ENCODE assay signal across 27 cellular contexts in genomic region chr22:47133263-47133662, GRCh38.
"Had no signal": no experiment of that assay in that cellular context is flagged by ENCODE, and none has a peak within 500 bp of the region (broad histone marks: within the 10 kb centered on the region; RNA-seq: fewer than 3 reads in every experiment).

No MANE protein-coding gene starts in this region.

- ATAC-seq: activated CD4-positive, CD25-positive, alpha-beta regulatory T cell treated with anti-CD3 and anti-CD28 coated beads, Interleukin-2, amount 50 U/mL, for 24 hours; foreskin keratinocyte; heart left ventricle; naive thymus-derived CD4-positive, alpha-beta T cell; right cardiac atrium had no signal

- H3K4me3 ChIP-seq: ascending aorta, cardiac muscle cell, colonic mucosa, heart left ventricle, suprapubic skin, tibial artery had no signal

- H3K9me3 ChIP-seq: ascending aorta, colonic mucosa, heart left ventricle, suprapubic skin, tibial artery had no signal

- H3K27ac Mint-ChIP-seq: activated naive CD4-positive, alpha-beta T cell treated with anti-CD3 and anti-CD28 coated beads for 36 hours; activated naive CD8-positive, alpha-beta T cell treated with anti-CD3 and anti-CD28 coated beads for 36 hours; activated T-helper 1 cell treated with anti-CD3 and anti-CD28 coated beads, Interleukin-12 subunit alpha, Interleukin-12 subunit beta, Interleukin-2, Interleukin-4 antibody, amounts not matched to agents 30 ng/mL and 10 ng/mL and 1 ng/mL, durations not matched to agents 14 hours and 24 hours and 36 hours had no signal

- H3K4me3 Mint-ChIP-seq: activated naive CD4-positive, alpha-beta T cell treated with anti-CD3 and anti-CD28 coated beads for 36 hours; activated naive CD8-positive, alpha-beta T cell treated with anti-CD3 and anti-CD28 coated beads for 36 hours; activated T-helper 1 cell treated with anti-CD3 and anti-CD28 coated beads, Interleukin-12 subunit alpha, Interleukin-12 subunit beta, Interleukin-2, Interleukin-4 antibody, amounts not matched to agents 30 ng/mL and 10 ng/mL and 1 ng/mL, durations not matched to agents 14 hours and 24 hours and 36 hours; brain; naive thymus-derived CD4-positive, alpha-beta T cell had no signal

- H3K36me3 Mint-ChIP-seq: activated naive CD8-positive, alpha-beta T cell treated with anti-CD3 and anti-CD28 coated beads for 36 hours; brain had no signal

- H3K27ac ChIP-seq: ascending aorta, cardiac muscle cell, colonic mucosa, foreskin keratinocyte, heart left ventricle, suprapubic skin, tibial artery, VCaP had no signal

- H3K4me1 ChIP-seq: ascending aorta, colonic mucosa, heart left ventricle, tibial artery had no signal

- DNase-seq: activated CD4-positive, alpha-beta T cell treated with anti-CD3 and anti-CD28 coated beads for 48 hours; activated CD4-positive, alpha-beta T cell treated with anti-CD3 and anti-CD28 coated beads, Interleukin-2, amount 50 U/mL, for 48 hours; activated CD8-positive, alpha-beta memory T cell treated with anti-CD3 and anti-CD28 coated beads for 24 hours; activated effector memory CD4-positive, alpha-beta T cell treated with anti-CD3 and anti-CD28 coated beads, Interleukin-2, amount 50 U/mL, for 16 hours; activated naive CD4-positive, alpha-beta T cell treated with anti-CD3 and anti-CD28 coated beads for 36 hours; activated naive CD8-positive, alpha-beta T cell treated with anti-CD3 and anti-CD28 coated beads for 36 hours; cerebellar nuclear complex; colonic mucosa; effector CD8-positive, alpha-beta T cell; foreskin keratinocyte; hypothalamus; midbrain; naive thymus-derived CD4-positive, alpha-beta T cell; nucleus accumbens; stimulated activated CD4-positive, alpha-beta T cell treated with anti-CD3 and anti-CD28 coated beads, Interleukin-15, amount 100 ng/mL, for 24 hours; stimulated activated CD4-positive, alpha-beta T cell treated with anti-CD3 and anti-CD28 coated beads, Interleukin-2, amount 100 ng/mL, for 24 hours; stimulated activated naive CD4-positive, alpha-beta T cell; tibial artery had no signal

- H3K9me3 Mint-ChIP-seq: activated naive CD4-positive, alpha-beta T cell treated with anti-CD3 and anti-CD28 coated beads for 36 hours; activated naive CD8-positive, alpha-beta T cell treated with anti-CD3 and anti-CD28 coated beads for 36 hours; activated T-helper 1 cell treated with anti-CD3 and anti-CD28 coated beads, Interleukin-12 subunit alpha, Interleukin-12 subunit beta, Interleukin-2, Interleukin-4 antibody, amounts not matched to agents 30 ng/mL and 10 ng/mL and 1 ng/mL, durations not matched to agents 14 hours and 24 hours and 36 hours; brain; naive thymus-derived CD4-positive, alpha-beta T cell had no signal

- H3K27me3 ChIP-seq: ascending aorta, cardiac muscle cell, colonic mucosa, foreskin keratinocyte, heart left ventricle, suprapubic skin, tibial artery had no signal

- H3K27me3 Mint-ChIP-seq: activated naive CD8-positive, alpha-beta T cell treated with anti-CD3 and anti-CD28 coated beads for 36 hours; brain; naive thymus-derived CD4-positive, alpha-beta T cell had no signal

- H3K36me3 ChIP-seq: ascending aorta, cardiac muscle cell, colonic mucosa, heart left ventricle, suprapubic skin, tibial artery had no signal
